Comparison of ENCODE assay signal across 26 cellular contexts in the genomic region with DNA sequence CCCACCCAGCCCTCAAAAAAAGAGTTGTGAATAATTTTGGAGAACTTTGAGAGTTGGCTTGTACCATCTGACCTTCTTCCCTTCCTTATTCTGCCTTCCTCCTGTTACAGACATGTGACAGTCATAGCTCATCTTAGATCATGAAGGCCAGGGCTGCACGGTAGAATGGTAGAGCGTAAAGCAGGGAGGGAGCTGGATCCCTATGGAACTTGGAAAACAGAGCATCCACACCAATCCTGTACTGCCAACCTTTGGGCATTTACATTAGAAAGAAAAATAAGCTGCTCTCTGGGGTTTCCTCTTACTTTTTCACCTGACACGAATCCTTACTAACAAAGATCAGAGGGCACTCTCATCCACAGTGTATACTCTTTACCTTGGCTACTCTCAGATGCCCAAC.
"Had no signal": no experiment of that assay in that cellular context is flagged by ENCODE, and none has a peak within 500 bp of the region (broad histone marks: within the 10 kb centered on the region; RNA-seq: fewer than 3 reads in every experiment).

No MANE protein-coding gene starts in this region.

- H3K79me2 ChIP-seq: hepatocyte had no signal

- H3K4me2 ChIP-seq: hepatocyte had no signal

- H3K4me1 ChIP-seq: left ventricle myocardium inferior, pancreas, prostate gland, suprapubic skin, tibial artery, uterus had no signal

- H3K27me3 Mint-ChIP-seq: naive B cell; natural killer cell treated with Interleukin-12 subunit alpha and Interleukin-12 subunit beta and Interleukin-15 and Interleukin-18, amount 100 ng/mL, for 72 hours; stimulated activated naive CD8-positive, alpha-beta T cell treated with anti-CD3 and anti-CD28 coated beads, Interleukin-15, Interleukin-2, amounts not matched to agents 100 ng/mL and 50 ng/mL, for 24 hours had no signal

- DNase-seq: islet precursor cell; left ventricle myocardium inferior; mesendoderm; naive B cell; nucleus accumbens; pancreas; posterior cingulate gyrus; retina; right cardiac atrium; stimulated activated CD4-positive, alpha-beta T cell treated with anti-CD3 and anti-CD28 coated beads, Interleukin-12 subunit alpha, Interleukin-12 subunit beta, amount 100 ng/mL, for 4 hours; stimulated activated CD4-positive, alpha-beta T cell treated with anti-CD3 and anti-CD28 coated beads, Interleukin-15, amount 100 ng/mL, for 24 hours; stimulated activated CD4-positive, alpha-beta T cell treated with anti-CD3 and anti-CD28 coated beads, Interleukin-2, amount 100 ng/mL, for 24 hours; stimulated activated CD4-positive, alpha-beta T cell treated with anti-CD3 and anti-CD28 coated beads, Interleukin-4, amount 100 ng/mL, for 1 hour; stimulated activated naive CD4-positive, alpha-beta T cell; tibial artery; uterus had no signal

- H3K9me3 ChIP-seq: left ventricle myocardium inferior, pancreas, prostate gland, suprapubic skin, thoracic aorta, tibial artery, uterus had no signal

- H3K27me3 ChIP-seq: hepatocyte, pancreas, suprapubic skin, tibial artery, uterus had no signal

- H3K36me3 ChIP-seq: left ventricle myocardium inferior, pancreas, prostate gland, suprapubic skin, thoracic aorta, tibial artery, uterus had no signal

- H3K9me3 Mint-ChIP-seq: natural killer cell treated with Interleukin-12 subunit alpha and Interleukin-12 subunit beta and Interleukin-15 and Interleukin-18, amount 100 ng/mL, for 72 hours had no signal

- H2AFZ ChIP-seq: hepatocyte had no signal

- H3K4me3 Mint-ChIP-seq: mesothelial cell of epicardium; naive B cell; natural killer cell treated with Interleukin-12 subunit alpha and Interleukin-12 subunit beta and Interleukin-15 and Interleukin-18, amount 100 ng/mL, for 72 hours; stimulated activated naive CD8-positive, alpha-beta T cell treated with anti-CD3 and anti-CD28 coated beads, Interleukin-15, Interleukin-2, amounts not matched to agents 100 ng/mL and 50 ng/mL, for 24 hours had no signal

- ATAC-seq: natural killer cell treated with Interleukin-12 subunit alpha and Interleukin-12 subunit beta and Interleukin-15 and Interleukin-18, amount 100 ng/mL, for 72 hours; pancreas; right cardiac atrium; sciatic nerve had no signal

- H3K27ac Mint-ChIP-seq: mesothelial cell of epicardium; natural killer cell treated with Interleukin-12 subunit alpha and Interleukin-12 subunit beta and Interleukin-15 and Interleukin-18, amount 100 ng/mL, for 72 hours; stimulated activated naive CD8-positive, alpha-beta T cell treated with anti-CD3 and anti-CD28 coated beads, Interleukin-15, Interleukin-2, amounts not matched to agents 100 ng/mL and 50 ng/mL, for 24 hours had no signal

- H3K4me3 ChIP-seq: hepatocyte, left ventricle myocardium inferior, lung, pancreas, prostate gland, skin epidermis, suprapubic skin, thoracic aorta, tibial artery, uterus had no signal

- H3K27ac ChIP-seq: hepatocyte, left ventricle myocardium inferior, pancreas, prostate gland, skin epidermis, suprapubic skin, thoracic aorta, tibial artery, uterus had no signal

- H3K36me3 Mint-ChIP-seq: mesothelial cell of epicardium had no signal
